Comparison of ENCODE assay signal across 18 cellular contexts in genomic region chr10:51896849-51897248, GRCh38.
A peak's percentile ranks its signal among the peaks of the same experiment; 100 is the strongest.
DNase-seq lines count a peak whose midpoint lies in the region; ATAC-seq, FAIRE-seq and TF ChIP-seq lines count a peak whose summit lies in the region.
"Had no signal": no experiment of that assay in that cellular context is flagged by ENCODE, and none has a peak within 500 bp of the region (broad histone marks: within the 10 kb centered on the region; RNA-seq: fewer than 3 reads in every experiment).

No MANE protein-coding gene starts in this region.

- no peak for FAIRE-seq in urothelium cell line (lab: Jason Lieb, UNC)

- DNase-seq in AG20443 (ENCODE audit: low spot score) (peak; percentile 64), amniotic epithelial cell (ENCODE audit: low read depth) (peak; percentile 30), fibroblast of the conjunctiva (ENCODE audit: low read depth) (peak; percentile 76), gastrocnemius medialis (no peak), NCI-H526 treated with DMSO at 0.1 percent for 48 hours (lab: John Stamatoyannopoulos, UW) (no peak), urothelium cell line (ENCODE audit: low spot score) (no peak), NCI-H748 (lab: John Stamatoyannopoulos, UW; ENCODE audit: unreplicated experiment) (no peak)
- no peak for DNase-seq in effector CD4-positive, alpha-beta T cell
- DNase-seq: activated gamma-delta T cell treated with Interleukin-2 at 50 U/mL for 16 hours; body of pancreas; foreskin keratinocyte; MG63; NCI-H187; NCI-H446 treated with DMSO at 0.1 percent for 48 hours; stimulated activated naive CD4-positive, alpha-beta T cell treated with Interleukin-2 at 50 U/mL for 16 hours had no signal

- in situ Hi-C loops in gastrocnemius medialis (cut with MboI; ENCODE audit: low sequenced_read_pairs in 4 of 4): no loop called here

- TF ChIP-seq CTCF in gastrocnemius medialis (IDR thresholded peaks at IDR 0.05 in 4 of 5, conservative IDR thresholded peaks at IDR 0.05 in 1 of 5): no peak

- peaks cover 0 to 3% of the 10 kb centered on the region in 2 donors for H3K4me1 ChIP-seq in gastrocnemius medialis
- H3K4me1 ChIP-seq: BLaER1, SJSA1 had no signal

- H3K4me3 ChIP-seq in gastrocnemius medialis: no peak overlapping the region
- H3K4me3 ChIP-seq: BLaER1, body of pancreas, MG63, SJSA1 had no signal

- intact Hi-C loops in gastrocnemius medialis (cut with DNase I; ENCODE audit: low total_unique reads): no loop called here

- H3K27me3 ChIP-seq in gastrocnemius medialis: no peaks in the 10 kb centered on the region
- H3K27me3 ChIP-seq: BLaER1, body of pancreas, foreskin keratinocyte, MG63, SJSA1 had no signal

- H3K9me3 ChIP-seq in gastrocnemius medialis: no peaks in the 10 kb centered on the region
- H3K9me3 ChIP-seq: BLaER1, body of pancreas, MG63, SJSA1 had no signal

- peak; percentile 46 to 64 for ATAC-seq in gastrocnemius medialis
- ATAC-seq: activated CD4-positive, CD25-positive, alpha-beta regulatory T cell treated with anti-CD3 and anti-CD28 coated beads, Interleukin-2, amount 50 U/mL, for 24 hours; body of pancreas; foreskin keratinocyte had no signal

- no peak for TF ChIP-seq POLR2A in gastrocnemius medialis (IDR thresholded peaks at IDR 0.05)

- H3K36me3 ChIP-seq in gastrocnemius medialis: no peaks in the 10 kb centered on the region
- H3K36me3 ChIP-seq: BLaER1, MG63, SJSA1 had no signal

- no peak overlapping the region for H3K27ac ChIP-seq in gastrocnemius medialis
- H3K27ac ChIP-seq: BLaER1, body of pancreas, foreskin keratinocyte, SJSA1 had no signal

Comparison
In these comparisons a context has a peak if more than half of its experiments do, and no peak if none do; other contexts are left out.
1. DNase-seq: peak in AG20443 (single experiment), amniotic epithelial cell (single experiment) and fibroblast of the conjunctiva (single experiment); none in gastrocnemius medialis (0 of 2), NCI-H526 treated with DMSO at 0.1 percent for 48 hours (single experiment), urothelium cell line (single experiment), NCI-H748 (single experiment) and effector CD4-positive, alpha-beta T cell (single experiment).